ENCODE assay signal across 1 cellular context in the genomic region with DNA sequence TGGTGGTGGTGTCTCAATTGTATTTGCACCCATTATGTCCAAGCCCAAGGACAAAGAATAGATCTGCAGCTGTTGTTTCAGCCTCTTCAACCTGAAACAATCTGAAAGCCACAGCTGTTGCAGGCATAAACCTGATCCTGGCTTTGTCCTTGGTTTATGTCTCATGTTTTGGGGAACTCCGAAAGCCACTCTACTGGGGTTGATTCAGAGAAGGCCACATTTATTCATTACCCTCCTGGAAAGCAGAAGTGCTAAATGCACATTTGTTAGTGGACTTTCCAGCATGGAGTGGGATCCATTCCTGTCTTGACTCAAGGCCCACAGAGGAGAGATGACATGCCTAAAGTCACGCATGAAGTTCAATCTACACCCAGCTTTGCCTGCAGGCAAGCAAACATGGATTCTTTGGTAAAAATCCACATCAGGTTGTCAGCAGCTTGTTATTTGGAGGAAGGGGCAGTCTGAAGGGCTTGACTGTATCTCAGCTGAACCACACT.
TF ChIP-seq lines count a peak whose summit lies in the region.

No MANE protein-coding gene starts in this region.

TF ChIP-seq in SK-N-SH, 30 proteins besides CTCF, POLR2A, EP300 and RAD21 (continued from another document):
- TF ChIP-seq YY1 (IDR thresholded peaks at IDR 0.05; ENCODE audit: low read depth) (no peak), GATA2 (CRISPR knock-in tag; IDR thresholded peaks at IDR 0.05) (no peak), SMC3 (IDR thresholded peaks at IDR 0.05; ENCODE audit: low read depth, low read length) (no peak), REST (IDR thresholded peaks at IDR 0.05; ENCODE audit: low read depth, low read length) (no peak), RXRA (IDR thresholded peaks at IDR 0.05; ENCODE audit: borderline replicate concordance, low read depth) (no peak), IRF3 (IDR thresholded peaks at IDR 0.05; ENCODE audit: low read depth, low read length) (no peak), EZH2phosphoT487 (IDR thresholded peaks at IDR 0.05; ENCODE audit: borderline replicate concordance, low read depth) (no peak), RCOR1 (IDR thresholded peaks at IDR 0.05; ENCODE audit: low read length) (no peak), TAF1 (IDR thresholded peaks at IDR 0.05; ENCODE audit: borderline replicate concordance, low read depth, low read length) (no peak), NRF1 (IDR thresholded peaks at IDR 0.05; ENCODE audit: low read depth, low read length) (no peak), TEAD4 (IDR thresholded peaks at IDR 0.05; ENCODE audit: borderline replicate concordance, insufficient read depth) (no peak), USF2 (IDR thresholded peaks at IDR 0.05; ENCODE audit: borderline replicate concordance, low read depth, low read length) (no peak), JUND (IDR thresholded peaks at IDR 0.05) (no peak), CHD2 (IDR thresholded peaks at IDR 0.05; ENCODE audit: low read length, partially characterized antibody) (no peak), GABPA (IDR thresholded peaks at IDR 0.05; ENCODE audit: low read depth) (no peak)
- TF ChIP-seq, protein P1, sequence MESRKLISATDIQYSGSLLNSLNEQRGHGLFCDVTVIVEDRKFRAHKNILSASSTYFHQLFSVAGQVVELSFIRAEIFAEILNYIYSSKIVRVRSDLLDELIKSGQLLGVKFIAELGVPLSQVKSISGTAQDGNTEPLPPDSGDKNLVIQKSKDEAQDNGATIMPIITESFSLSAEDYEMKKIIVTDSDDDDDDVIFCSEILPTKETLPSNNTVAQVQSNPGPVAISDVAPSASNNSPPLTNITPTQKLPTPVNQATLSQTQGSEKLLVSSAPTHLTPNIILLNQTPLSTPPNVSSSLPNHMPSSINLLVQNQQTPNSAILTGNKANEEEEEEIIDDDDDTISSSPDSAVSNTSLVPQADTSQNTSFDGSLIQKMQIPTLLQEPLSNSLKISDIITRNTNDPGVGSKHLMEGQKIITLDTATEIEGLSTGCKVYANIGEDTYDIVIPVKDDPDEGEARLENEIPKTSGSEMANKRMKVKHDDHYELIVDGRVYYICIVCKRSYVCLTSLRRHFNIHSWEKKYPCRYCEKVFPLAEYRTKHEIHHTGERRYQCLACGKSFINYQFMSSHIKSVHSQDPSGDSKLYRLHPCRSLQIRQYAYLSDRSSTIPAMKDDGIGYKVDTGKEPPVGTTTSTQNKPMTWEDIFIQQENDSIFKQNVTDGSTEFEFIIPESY (IDR thresholded peaks at IDR 0.05; ENCODE audit: borderline replicate concordance, low read depth) = no peak
- TF ChIP-seq, protein P2, sequence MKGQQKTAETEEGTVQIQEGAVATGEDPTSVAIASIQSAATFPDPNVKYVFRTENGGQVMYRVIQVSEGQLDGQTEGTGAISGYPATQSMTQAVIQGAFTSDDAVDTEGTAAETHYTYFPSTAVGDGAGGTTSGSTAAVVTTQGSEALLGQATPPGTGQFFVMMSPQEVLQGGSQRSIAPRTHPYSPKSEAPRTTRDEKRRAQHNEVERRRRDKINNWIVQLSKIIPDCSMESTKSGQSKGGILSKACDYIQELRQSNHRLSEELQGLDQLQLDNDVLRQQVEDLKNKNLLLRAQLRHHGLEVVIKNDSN (IDR thresholded peaks at IDR 0.05; ENCODE audit: borderline replicate concordance, low read depth) = no peak
- TF ChIP-seq, protein P3, sequence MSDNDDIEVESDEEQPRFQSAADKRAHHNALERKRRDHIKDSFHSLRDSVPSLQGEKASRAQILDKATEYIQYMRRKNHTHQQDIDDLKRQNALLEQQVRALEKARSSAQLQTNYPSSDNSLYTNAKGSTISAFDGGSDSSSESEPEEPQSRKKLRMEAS (IDR thresholded peaks at IDR 0.05; ENCODE audit: low read depth) = no peak
